In the genomic region with DNA sequence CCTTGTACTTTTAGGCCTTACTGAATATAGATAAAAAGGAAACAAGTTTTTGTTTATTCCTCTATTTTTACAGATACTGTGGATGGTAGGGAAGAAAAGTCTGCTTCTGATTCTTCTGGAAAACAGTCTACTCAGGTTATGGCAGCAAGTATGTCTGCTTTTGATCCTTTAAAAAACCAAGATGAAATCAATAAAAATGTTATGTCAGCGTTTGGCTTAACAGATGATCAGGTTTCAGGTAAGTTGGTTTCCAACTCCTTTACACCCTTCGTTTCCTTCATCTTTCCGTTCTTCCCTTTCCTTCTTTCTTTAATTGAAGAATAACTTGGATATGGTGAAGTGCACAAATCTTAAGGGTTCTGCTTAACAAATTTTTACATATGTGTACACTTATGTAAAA, we compare ENCODE assay signal across 35 cellular contexts.
"Had no signal": no experiment of that assay in that cellular context is flagged by ENCODE, and none has a peak within 500 bp of the region (broad histone marks: within the 10 kb centered on the region; RNA-seq: fewer than 3 reads in every experiment).

No MANE protein-coding gene starts in this region.

- H3K27me3 ChIP-seq: adrenal gland, body of pancreas, esophagus muscularis mucosa, foreskin keratinocyte, gastrocnemius medialis, heart left ventricle had no signal

- DNase-seq: activated B cell treated with CpG ODN at 0.5 μM for 24 hours; activated CD4-positive, alpha-beta memory T cell treated with anti-CD3 and anti-CD28 coated beads for 36 hours; activated CD4-positive, alpha-beta T cell treated with anti-CD3 and anti-CD28 coated beads for 36 hours; activated CD4-positive, alpha-beta T cell treated with anti-CD3 and anti-CD28 coated beads, Interleukin-2, amount 10 ng/mL, durations not matched to agents 24 days and 14 days; activated CD8-positive, alpha-beta memory T cell treated with anti-CD3 and anti-CD28 coated beads, Interleukin-2, amount 10 ng/mL, durations not matched to agents 7 days and 5 days; activated CD8-positive, alpha-beta memory T cell treated with anti-CD3 and anti-CD28 coated beads, Interleukin-2, amount 50 U/mL, for 4 hours; activated CD8-positive, alpha-beta T cell treated with anti-CD3 and anti-CD28 coated beads, Interleukin-2, amount 10 ng/mL, durations not matched to agents 7 days and 5 days; activated effector memory CD4-positive, alpha-beta T cell treated with anti-CD3 and anti-CD28 coated beads, Interleukin-2, amount 50 U/mL, for 16 hours; activated naive CD4-positive, alpha-beta T cell treated with anti-CD3 and anti-CD28 coated beads for 36 hours; activated naive CD8-positive, alpha-beta T cell treated with anti-CD3 and anti-CD28 coated beads for 36 hours; activated naive CD8-positive, alpha-beta T cell treated with anti-CD3 and anti-CD28 coated beads, Interleukin-2, amount 50 U/mL, for 24 hours; activated T-cell treated with anti-CD3 and anti-CD28 coated beads, Interleukin-2, amount 50 U/mL, for 1 hour; activated T-cell treated with anti-CD3 and anti-CD28 coated beads, Interleukin-2, amount 50 U/mL, for 48 hours; adrenal gland; amygdala; aorta; body of pancreas; caudate nucleus; cortex of kidney; dermis blood vessel endothelial cell; effector CD4-positive, alpha-beta T cell; effector memory CD8-positive, alpha-beta T cell; erythroblast; foreskin keratinocyte; gastrocnemius medialis; glutamatergic neuron; heart left ventricle; T-helper 2 cell had no signal

- H3K4me1 Mint-ChIP-seq: activated B cell treated with CpG ODN at 0.5 μM for 24 hours; activated naive CD8-positive, alpha-beta T cell treated with anti-CD3 and anti-CD28 coated beads, Interleukin-2, amount 50 U/mL, for 24 hours had no signal

- H3K4me1 ChIP-seq: foreskin keratinocyte had no signal

- H3K9me3 ChIP-seq: adrenal gland, body of pancreas, esophagus muscularis mucosa, gastrocnemius medialis, heart left ventricle had no signal

- H3K27me3 Mint-ChIP-seq: activated B cell treated with CpG ODN at 0.5 μM for 24 hours; activated CD4-positive, alpha-beta memory T cell treated with anti-CD3 and anti-CD28 coated beads for 36 hours; activated CD4-positive, alpha-beta T cell treated with anti-CD3 and anti-CD28 coated beads for 36 hours; activated CD4-positive, alpha-beta T cell treated with anti-CD3 and anti-CD28 coated beads, Interleukin-2, amount 10 ng/mL, durations not matched to agents 24 days and 14 days; activated CD8-positive, alpha-beta memory T cell treated with anti-CD3 and anti-CD28 coated beads, Interleukin-2, amount 10 ng/mL, durations not matched to agents 7 days and 5 days; activated naive CD4-positive, alpha-beta T cell treated with anti-CD3 and anti-CD28 coated beads, Interleukin-2, amount 50 U/mL, for 24 hours; activated naive CD8-positive, alpha-beta T cell treated with anti-CD3 and anti-CD28 coated beads for 36 hours; activated naive CD8-positive, alpha-beta T cell treated with anti-CD3 and anti-CD28 coated beads, Interleukin-2, amount 50 U/mL, for 24 hours; effector memory CD8-positive, alpha-beta T cell had no signal

- H3K27ac Mint-ChIP-seq: activated B cell treated with CpG ODN at 0.5 μM for 24 hours; activated CD4-positive, alpha-beta memory T cell treated with anti-CD3 and anti-CD28 coated beads for 36 hours; activated CD4-positive, alpha-beta T cell treated with anti-CD3 and anti-CD28 coated beads for 36 hours; activated CD4-positive, alpha-beta T cell treated with anti-CD3 and anti-CD28 coated beads, Interleukin-2, amount 10 ng/mL, durations not matched to agents 24 days and 14 days; activated CD8-positive, alpha-beta memory T cell treated with anti-CD3 and anti-CD28 coated beads, Interleukin-2, amount 10 ng/mL, durations not matched to agents 7 days and 5 days; activated CD8-positive, alpha-beta T cell treated with anti-CD3 and anti-CD28 coated beads, Interleukin-2, amount 10 ng/mL, durations not matched to agents 7 days and 5 days; activated naive CD4-positive, alpha-beta T cell treated with anti-CD3 and anti-CD28 coated beads for 36 hours; activated naive CD4-positive, alpha-beta T cell treated with anti-CD3 and anti-CD28 coated beads, Interleukin-2, amount 50 U/mL, for 24 hours; activated naive CD8-positive, alpha-beta T cell treated with anti-CD3 and anti-CD28 coated beads for 36 hours; activated naive CD8-positive, alpha-beta T cell treated with anti-CD3 and anti-CD28 coated beads, Interleukin-2, amount 50 U/mL, for 24 hours; activated T-helper 1 cell treated with anti-CD3 and anti-CD28 coated beads, Interleukin-12 subunit alpha, Interleukin-12 subunit beta, Interleukin-2, Interleukin-4 antibody, amounts not matched to agents 30 ng/mL and 10 ng/mL and 1 ng/mL, durations not matched to agents 14 hours and 24 hours and 36 hours; activated T-helper 2 cell treated with anti-CD3 and anti-CD28 coated beads, Interferon-gamma antibody, Interleukin-2, Interleukin-4, amounts not matched to agents 10 μg/mL and 5 μg/mL and 100 μg/mL, durations not matched to agents 14 hours and 24 hours and 36 hours had no signal

- H3K27ac ChIP-seq: adrenal gland, body of pancreas, esophagus muscularis mucosa, foreskin keratinocyte, gastrocnemius medialis, heart left ventricle, VCaP had no signal

- H3K9me3 Mint-ChIP-seq: activated B cell treated with CpG ODN at 0.5 μM for 24 hours; activated CD4-positive, alpha-beta memory T cell treated with anti-CD3 and anti-CD28 coated beads for 36 hours; activated CD4-positive, alpha-beta T cell treated with anti-CD3 and anti-CD28 coated beads, Interleukin-2, amount 10 ng/mL, durations not matched to agents 24 days and 14 days; activated naive CD4-positive, alpha-beta T cell treated with anti-CD3 and anti-CD28 coated beads for 36 hours; activated naive CD4-positive, alpha-beta T cell treated with anti-CD3 and anti-CD28 coated beads, Interleukin-2, amount 50 U/mL, for 24 hours; activated naive CD8-positive, alpha-beta T cell treated with anti-CD3 and anti-CD28 coated beads for 36 hours; activated naive CD8-positive, alpha-beta T cell treated with anti-CD3 and anti-CD28 coated beads, Interleukin-2, amount 50 U/mL, for 24 hours; activated T-helper 1 cell treated with anti-CD3 and anti-CD28 coated beads, Interleukin-12 subunit alpha, Interleukin-12 subunit beta, Interleukin-2, Interleukin-4 antibody, amounts not matched to agents 30 ng/mL and 10 ng/mL and 1 ng/mL, durations not matched to agents 14 hours and 24 hours and 36 hours; activated T-helper 2 cell treated with anti-CD3 and anti-CD28 coated beads, Interferon-gamma antibody, Interleukin-2, Interleukin-4, amounts not matched to agents 10 μg/mL and 5 μg/mL and 100 μg/mL, durations not matched to agents 14 hours and 24 hours and 36 hours; effector memory CD8-positive, alpha-beta T cell had no signal

- H3K4me3 Mint-ChIP-seq: activated B cell treated with CpG ODN at 0.5 μM for 24 hours; activated CD4-positive, alpha-beta memory T cell treated with anti-CD3 and anti-CD28 coated beads for 36 hours; activated CD4-positive, alpha-beta T cell treated with anti-CD3 and anti-CD28 coated beads for 36 hours; activated CD4-positive, alpha-beta T cell treated with anti-CD3 and anti-CD28 coated beads, Interleukin-2, amount 10 ng/mL, durations not matched to agents 24 days and 14 days; activated CD8-positive, alpha-beta memory T cell treated with anti-CD3 and anti-CD28 coated beads, Interleukin-2, amount 10 ng/mL, durations not matched to agents 7 days and 5 days; activated CD8-positive, alpha-beta T cell treated with anti-CD3 and anti-CD28 coated beads, Interleukin-2, amount 10 ng/mL, durations not matched to agents 7 days and 5 days; activated naive CD4-positive, alpha-beta T cell treated with anti-CD3 and anti-CD28 coated beads for 36 hours; activated naive CD4-positive, alpha-beta T cell treated with anti-CD3 and anti-CD28 coated beads, Interleukin-2, amount 50 U/mL, for 24 hours; activated naive CD8-positive, alpha-beta T cell treated with anti-CD3 and anti-CD28 coated beads for 36 hours; activated naive CD8-positive, alpha-beta T cell treated with anti-CD3 and anti-CD28 coated beads, Interleukin-2, amount 50 U/mL, for 24 hours; activated T-helper 1 cell treated with anti-CD3 and anti-CD28 coated beads, Interleukin-12 subunit alpha, Interleukin-12 subunit beta, Interleukin-2, Interleukin-4 antibody, amounts not matched to agents 30 ng/mL and 10 ng/mL and 1 ng/mL, durations not matched to agents 14 hours and 24 hours and 36 hours; effector memory CD8-positive, alpha-beta T cell had no signal

- FAIRE-seq: colon had no signal

- H3K4me3 ChIP-seq: adrenal gland, body of pancreas, esophagus muscularis mucosa, gastrocnemius medialis, heart left ventricle had no signal

- ATAC-seq: activated CD4-positive, alpha-beta T cell treated with anti-CD3 and anti-CD28 coated beads for 36 hours; activated CD4-positive, CD25-positive, alpha-beta regulatory T cell treated with anti-CD3 and anti-CD28 coated beads, Interleukin-2, amount 50 U/mL, for 24 hours; activated CD8-positive, alpha-beta memory T cell treated with anti-CD3 and anti-CD28 coated beads, Interleukin-2, amount 10 ng/mL, durations not matched to agents 7 days and 5 days; activated CD8-positive, alpha-beta T cell treated with anti-CD3 and anti-CD28 coated beads, Interleukin-2, amount 10 ng/mL, durations not matched to agents 7 days and 5 days; activated naive CD8-positive, alpha-beta T cell treated with anti-CD3 and anti-CD28 coated beads, Interleukin-2, amount 50 U/mL, for 24 hours; body of pancreas; effector memory CD8-positive, alpha-beta T cell; foreskin keratinocyte; gastrocnemius medialis; heart left ventricle had no signal
